9 cellular contexts compared by ENCODE assay signal in the genomic region with DNA sequence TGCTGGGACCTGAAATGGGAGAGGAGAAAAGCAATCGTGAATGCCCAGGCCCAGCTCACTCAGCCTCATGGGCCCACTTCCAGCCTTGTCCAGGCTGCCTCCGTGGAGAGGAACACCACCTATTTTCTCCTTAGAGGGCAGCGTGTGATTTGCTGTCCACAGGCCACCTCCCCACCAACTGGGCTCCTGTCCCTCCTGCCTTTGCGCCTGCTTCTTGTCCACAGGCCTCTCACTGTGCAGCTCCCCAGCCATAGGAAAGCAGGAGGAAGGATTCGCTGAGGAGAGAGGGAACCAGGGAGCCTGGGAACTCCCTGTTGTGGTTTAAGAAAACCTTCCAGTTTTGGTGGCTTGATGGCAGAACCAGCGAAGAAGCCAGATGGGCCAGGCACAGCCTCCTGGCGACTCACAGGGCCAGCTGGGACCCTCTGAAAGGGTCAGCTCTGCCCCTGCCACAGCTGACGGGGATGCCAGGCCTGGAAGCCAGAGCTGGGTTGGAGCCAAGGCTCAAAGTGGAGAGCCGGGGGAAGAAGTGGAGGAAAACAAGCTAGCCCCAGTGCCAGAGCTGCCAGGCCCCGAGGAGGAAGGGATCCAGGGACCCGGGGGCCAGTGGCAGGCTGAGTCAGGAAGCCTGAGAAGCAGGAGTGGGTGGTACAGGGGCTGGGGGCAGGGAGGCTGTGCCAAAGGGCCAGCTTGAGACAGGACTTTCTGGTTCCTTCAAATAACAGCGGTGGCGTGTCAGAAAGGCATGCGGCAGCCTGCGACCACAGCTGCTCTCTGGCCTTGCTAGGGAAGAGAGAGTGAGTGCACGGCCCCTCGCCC.
DNase-seq lines count a peak whose midpoint lies in the region; ATAC-seq and TF ChIP-seq lines count a peak whose summit lies in the region.
"Had no signal": no experiment of that assay in that cellular context is flagged by ENCODE, and none has a peak within 500 bp of the region (broad histone marks: within the 10 kb centered on the region; RNA-seq: fewer than 3 reads in every experiment).

No MANE protein-coding gene starts in this region.

- peak overlapping the region in 1 of 3 experiments; percentile 48 for H3K4me3 Mint-ChIP-seq in nephron

- H3K4me3 ChIP-seq in epithelial cell of esophagus (ENCODE audit: low read length) = peak overlapping the region; percentile 9

- no peak for TF ChIP-seq CTCF in epithelial cell of esophagus (IDR thresholded peaks at IDR 0.05; ENCODE audit: insufficient read depth, low read depth, low read length, missing control alignments)
- TF ChIP-seq CTCF in nephron (IDR thresholded peaks at IDR 0.05; ENCODE audit: unreplicated experiment in 3 of 3) = no peak

- DNase-seq in AG20443 (ENCODE audit: low spot score) = peak; percentile 64
- peak; percentile 21 for DNase-seq in NCI-H446 treated with DMSO at 0.1 percent for 48 hours (lab: John Stamatoyannopoulos, UW)
- peak; percentile 94 for DNase-seq in epithelial cell of esophagus (ENCODE audit: low read depth)
- no peak for DNase-seq in stimulated activated CD4-positive, alpha-beta T cell treated with anti-CD3 and anti-CD28 coated beads, Interleukin-2, amount 100 ng/mL, for 24 hours
- DNase-seq in stimulated activated CD4-positive, alpha-beta T cell treated with anti-CD3 and anti-CD28 coated beads, Interleukin-4, amount 100 ng/mL, for 1 hour = no peak
- no peak for DNase-seq in SW 1271 (lab: John Stamatoyannopoulos, UW)
- DNase-seq: Kasumi-1 had no signal

- H3K36me3 Mint-ChIP-seq in nephron (ENCODE audit: low read depth) = peaks cover 2% of the 10 kb centered on the region

- H3K27ac Mint-ChIP-seq in nephron = peak overlapping the region; percentile 61 to 75 (median 71)

- no peak for ATAC-seq in GM18907 (IDR thresholded peaks at IDR 0.05; ENCODE audit: unreplicated experiment)

- H3K4me1 Mint-ChIP-seq in nephron = peaks cover 44% of the 10 kb centered on the region

- no peaks in the 10 kb centered on the region for H3K9me3 Mint-ChIP-seq in nephron

- no peaks in the 10 kb centered on the region for H3K27me3 Mint-ChIP-seq in nephron (ENCODE audit: low read depth)

Comparison
In these comparisons a context has a peak if more than half of its experiments do, and no peak if none do; other contexts are left out.
1. DNase-seq: peak in AG20443 (single experiment), NCI-H446 treated with DMSO at 0.1 percent for 48 hours (single experiment) and epithelial cell of esophagus (single experiment); none in stimulated activated CD4-positive, alpha-beta T cell treated with anti-CD3 and anti-CD28 coated beads, Interleukin-2, amount 100 ng/mL, for 24 hours (0 of 2), stimulated activated CD4-positive, alpha-beta T cell treated with anti-CD3 and anti-CD28 coated beads, Interleukin-4, amount 100 ng/mL, for 1 hour (single experiment) and SW 1271 (0 of 2).